17 cellular contexts compared by ENCODE assay signal in genomic region chr12:1309610-1310009, GRCh38.
"Had no signal": no experiment of that assay in that cellular context is flagged by ENCODE, and none has a peak within 500 bp of the region (broad histone marks: within the 10 kb centered on the region; RNA-seq: fewer than 3 reads in every experiment).

No MANE protein-coding gene starts in this region.

- H3K27me3 Mint-ChIP-seq: activated naive CD8-positive, alpha-beta T cell treated with anti-CD3 and anti-CD28 coated beads for 36 hours; activated T-cell treated with anti-CD3 and anti-CD28 coated beads, Interleukin-2, amount 50 U/mL, for 24 hours had no signal

- H3K4me1 Mint-ChIP-seq: activated naive CD8-positive, alpha-beta T cell treated with anti-CD3 and anti-CD28 coated beads for 36 hours had no signal

- H3K27ac ChIP-seq: brain microvascular endothelial cell, esophagus squamous epithelium, lower lobe of right lung, tibial artery, vagina had no signal

- H3K36me3 ChIP-seq: brain microvascular endothelial cell, lower lobe of right lung, vagina had no signal

- H3K9me3 Mint-ChIP-seq: activated T-cell treated with anti-CD3 and anti-CD28 coated beads, Interleukin-2, amount 50 U/mL, for 24 hours had no signal

- H3K4me3 ChIP-seq: esophagus squamous epithelium, lower lobe of right lung, right atrium auricular region, tibial artery, vagina had no signal

- DNase-seq: activated CD4-positive, alpha-beta T cell treated with anti-CD3 and anti-CD28 coated beads, Interleukin-2, amount 50 U/mL, for 4 hours; activated gamma-delta T cell; activated naive CD8-positive, alpha-beta T cell treated with anti-CD3 and anti-CD28 coated beads for 36 hours; activated T-cell treated with anti-CD3 and anti-CD28 coated beads, Interleukin-2, amount 50 U/mL, for 24 hours; brain microvascular endothelial cell; cerebellar nuclear complex; esophagus squamous epithelium; foreskin fibroblast; glutamatergic neuron; left cardiac atrium; lower lobe of right lung; midbrain; posterior cingulate gyrus; small intestine; tibial artery had no signal

- H3K9me3 ChIP-seq: esophagus squamous epithelium, tibial artery, vagina had no signal

- H3K4me3 Mint-ChIP-seq: activated naive CD8-positive, alpha-beta T cell treated with anti-CD3 and anti-CD28 coated beads for 36 hours; activated T-cell treated with anti-CD3 and anti-CD28 coated beads, Interleukin-2, amount 50 U/mL, for 24 hours had no signal

- H3K27ac Mint-ChIP-seq: activated naive CD8-positive, alpha-beta T cell treated with anti-CD3 and anti-CD28 coated beads for 36 hours; activated T-cell treated with anti-CD3 and anti-CD28 coated beads, Interleukin-2, amount 50 U/mL, for 24 hours had no signal

- ATAC-seq: left cardiac atrium, lower lobe of right lung had no signal

- H3K27me3 ChIP-seq: brain microvascular endothelial cell, esophagus squamous epithelium, right atrium auricular region, tibial artery, vagina had no signal

- H3K4me1 ChIP-seq: vagina had no signal
